18 cellular contexts compared by ENCODE assay signal in genomic region chrX:1902901-1903379, GRCh38.
"Had no signal": no experiment of that assay in that cellular context is flagged by ENCODE, and none has a peak within 500 bp of the region (broad histone marks: within the 10 kb centered on the region; RNA-seq: fewer than 3 reads in every experiment).

No MANE protein-coding gene starts in this region.

- H3K27ac ChIP-seq: ascending aorta, breast epithelium, coronary artery, foreskin keratinocyte, sigmoid colon, spleen, testis had no signal

- ATAC-seq: foreskin keratinocyte; left lobe of liver; stimulated activated memory B cell treated with anti-CD40 and anti-IgM and Interleukin-4, amounts not matched to agents 10 μg/mL and 1 μg/mL and 100 μg/mL, for 72 hours had no signal

- DNase-seq: activated CD4-positive, alpha-beta memory T cell treated with anti-CD3 and anti-CD28 coated beads, Interleukin-2, amount 10 ng/mL, durations not matched to agents 7 days and 5 days; activated CD4-positive, alpha-beta T cell treated with anti-CD3 and anti-CD28 coated beads for 48 hours; activated CD4-positive, CD25-positive, alpha-beta regulatory T cell; activated naive CD4-positive, alpha-beta T cell treated with anti-CD3 and anti-CD28 coated beads, Interleukin-2, amount 50 U/mL, for 16 hours; activated T-cell treated with anti-CD3 and anti-CD28 coated beads, Interleukin-2, amount 50 U/mL, for 24 hours; foreskin keratinocyte; kidney; midbrain; sigmoid colon; spleen; stimulated activated CD4-positive, alpha-beta T cell treated with anti-CD3 and anti-CD28 coated beads, Interleukin-4, amount 100 ng/mL, for 4 hours; testis had no signal

- H3K9me3 ChIP-seq: testis had no signal

- H3K4me1 ChIP-seq: ascending aorta, breast epithelium, foreskin keratinocyte, sigmoid colon, spleen, testis had no signal

- H3K36me3 ChIP-seq: ascending aorta, breast epithelium, sigmoid colon, spleen had no signal

- H3K4me3 ChIP-seq: ascending aorta, breast epithelium, coronary artery, lung, sigmoid colon, spleen, testis had no signal

- H3K27me3 ChIP-seq: ascending aorta, breast epithelium, foreskin keratinocyte, testis had no signal
